In the genomic region with DNA sequence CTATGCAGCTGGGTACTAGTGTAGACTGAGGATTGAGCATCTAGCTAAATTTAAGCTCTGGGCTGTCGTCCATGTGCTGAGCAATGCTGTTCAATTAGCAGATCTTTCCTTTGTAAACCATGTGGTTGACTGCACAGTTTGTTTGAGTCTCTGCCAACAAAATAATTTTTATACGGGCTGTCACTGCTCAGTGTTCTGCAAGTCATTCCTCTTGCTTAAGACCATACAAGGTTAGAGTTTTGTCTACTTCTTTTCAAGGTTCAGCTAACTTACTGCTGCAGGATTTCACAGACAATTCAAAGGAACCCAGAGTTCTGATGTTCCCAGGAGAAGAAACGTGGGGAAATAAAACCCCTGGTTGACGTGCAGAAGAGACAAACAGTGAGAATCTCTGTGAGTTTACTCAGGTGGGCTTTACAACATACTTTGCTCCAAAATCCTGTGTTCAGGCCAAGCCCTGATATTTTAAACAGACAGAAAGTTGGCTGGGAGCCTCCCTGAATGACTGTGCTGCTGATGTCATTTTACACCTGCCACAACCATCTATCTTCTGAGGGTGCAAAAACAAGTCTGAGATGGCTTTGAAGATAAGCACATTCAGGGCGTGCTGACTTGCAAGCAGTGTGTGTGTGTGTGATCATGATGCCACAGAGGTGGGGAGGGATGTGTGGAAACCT, we compare ENCODE assay signal across 8 cellular contexts.
DNase-seq lines count a peak whose midpoint lies in the region; ATAC-seq and TF ChIP-seq lines count a peak whose summit lies in the region.

No MANE protein-coding gene starts in this region.

- H3K4me1 ChIP-seq in SJCRH30 (peaks cover 27% of the 10 kb centered on the region), esophagus (ENCODE audit: control insufficient read depth in 2 of 2, insufficient read depth in 2 of 2, low read length in 1 of 2) (peaks cover 0 to 5% of the 10 kb centered on the region in 2 donors)

- no peak overlapping the region for H3K4me3 ChIP-seq in SJCRH30
- no peak overlapping the region for H3K4me3 ChIP-seq in esophagus (ENCODE audit: low read depth in 1 of 2, low read length in 2 of 2)

- peaks cover 9% of the 10 kb centered on the region for H3K27me3 Mint-ChIP-seq in nephron (ENCODE audit: low read depth)
- H3K27me3 Mint-ChIP-seq in nephron progenitor cell (ENCODE audit: low read depth, poor library complexity) = peaks cover 3% of the 10 kb centered on the region

- peaks cover 38% of the 10 kb centered on the region for H3K4me1 Mint-ChIP-seq in nephron
- H3K4me1 Mint-ChIP-seq in nephron progenitor cell = peaks cover 33% of the 10 kb centered on the region

- H3K27ac Mint-ChIP-seq in nephron (peak overlapping the region; percentile 85 to 91 (median 86)), nephron progenitor cell (no peak overlapping the region)

- no peaks in the 10 kb centered on the region for H3K36me3 ChIP-seq in SJCRH30
- no peaks in the 10 kb centered on the region for H3K36me3 ChIP-seq in esophagus (ENCODE audit: control insufficient read depth in 2 of 2, insufficient read depth in 2 of 2, low read length in 1 of 2)

- ATAC-seq in HG02571 (IDR thresholded peaks at IDR 0.05; ENCODE audit: unreplicated experiment) (no peak), HG03521 (IDR thresholded peaks at IDR 0.05; ENCODE audit: unreplicated experiment) (no peak)

- H3K9me3 ChIP-seq in SJCRH30 (replicated peaks) (no peaks in the 10 kb centered on the region), esophagus (ENCODE audit: control insufficient read depth in 2 of 2, insufficient read depth in 1 of 2, low read depth in 1 of 2, low read length in 1 of 2) (no peaks in the 10 kb centered on the region)

- 6 to 8% methylated on average over 5 of the region's 5 CpGs for WGBS in esophagus, 2 donors

- H3K4me3 Mint-ChIP-seq in nephron (peak overlapping the region in 1 of 3 experiments; percentile 2), nephron progenitor cell (no peak overlapping the region)

- H3K9me3 Mint-ChIP-seq in nephron (no peaks in the 10 kb centered on the region), nephron progenitor cell (no peaks in the 10 kb centered on the region)

- DNase-seq in NCI-H2196 (lab: John Stamatoyannopoulos, UW; ENCODE audit: unreplicated experiment) (peak; percentile 8), NCI-H2196 treated with DMSO at 0.1 percent for 48 hours (lab: John Stamatoyannopoulos, UW; ENCODE audit: unreplicated experiment) (no peak), SJCRH30 (peak; percentile 63 to 76), nephron progenitor cell (no peak)

- H3K27me3 ChIP-seq in SJCRH30 = no peaks in the 10 kb centered on the region
- H3K27me3 ChIP-seq in esophagus (ENCODE audit: control insufficient read depth in 1 of 2, insufficient read depth in 2 of 2, low read length in 2 of 2) = no peaks in the 10 kb centered on the region

- TF ChIP-seq CTCF in nephron (IDR thresholded peaks at IDR 0.05; ENCODE audit: unreplicated experiment in 3 of 3) (no peak), nephron progenitor cell (IDR thresholded peaks at IDR 0.05) (no peak)

- H3K36me3 Mint-ChIP-seq in nephron (ENCODE audit: low read depth) (no peaks in the 10 kb centered on the region), nephron progenitor cell (ENCODE audit: low read depth) (no peaks in the 10 kb centered on the region)

- H3K27ac ChIP-seq in SJCRH30 = peak overlapping the region; percentile 48
- H3K27ac ChIP-seq in esophagus (ENCODE audit: low read depth in 2 of 2, low read length in 1 of 2) = peak overlapping the region; percentile 74 to 88

Comparison
In these comparisons a context has a peak if more than half of its experiments do, and no peak if none do; other contexts are left out.
1. DNase-seq: peak in NCI-H2196 (single experiment) and SJCRH30 (2 of 2); none in NCI-H2196 treated with DMSO at 0.1 percent for 48 hours (single experiment) and nephron progenitor cell (single experiment).